In genomic region chr15:82934100-82934880, GRCh38 we compare ENCODE assay signal across 19 cellular contexts.
"Had no signal": no experiment of that assay in that cellular context is flagged by ENCODE, and none has a peak within 500 bp of the region (broad histone marks: within the 10 kb centered on the region; RNA-seq: fewer than 3 reads in every experiment).

No MANE protein-coding gene starts in this region.

- H3K27me3 Mint-ChIP-seq: progenitor cell of endocrine pancreas had no signal

- ATAC-seq: left colon; lower lobe of right lung; natural killer cell treated with Interleukin-12 subunit alpha and Interleukin-12 subunit beta and Interleukin-15 and Interleukin-18, amount 100 ng/mL, for 72 hours had no signal

- H3K9me3 Mint-ChIP-seq: activated naive CD4-positive, alpha-beta T cell treated with anti-CD3 and anti-CD28 coated beads, Interleukin-2, amount 50 U/mL, for 24 hours; activated T-cell treated with anti-CD3 and anti-CD28 coated beads, Interleukin-2, amount 50 U/mL, for 72 hours; endodermal cell; natural killer cell treated with Interleukin-12 subunit alpha and Interleukin-12 subunit beta and Interleukin-15 and Interleukin-18, amount 100 ng/mL, for 72 hours; T-helper 1 cell treated with Interleukin-12 subunit alpha and Interleukin-12 subunit beta and Interleukin-4 antibody, amounts not matched to agents 30 μg/mL and 1 μg/mL, for 36 hours had no signal

- DNase-seq: activated CD4-positive, alpha-beta T cell treated with anti-CD3 and anti-CD28 coated beads, Interleukin-2, amount 50 U/mL, for 4 hours; activated CD4-positive, CD25-positive, alpha-beta regulatory T cell treated with anti-CD3 and anti-CD28 coated beads, Interleukin-2, amount 50 U/mL, for 72 hours; activated effector memory CD4-positive, alpha-beta T cell treated with anti-CD3 and anti-CD28 coated beads, Interleukin-2, amount 50 U/mL, for 16 hours; endodermal cell; left colon; lower lobe of right lung; occipital lobe; stomach; trophoblast cell had no signal

- H3K27ac ChIP-seq: adrenal gland, epithelial cell of prostate, foreskin keratinocyte, hepatocyte, lower lobe of right lung had no signal

- H3K36me3 Mint-ChIP-seq: activated naive CD4-positive, alpha-beta T cell treated with anti-CD3 and anti-CD28 coated beads, Interleukin-2, amount 50 U/mL, for 24 hours; natural killer cell treated with Interleukin-12 subunit alpha and Interleukin-12 subunit beta and Interleukin-15 and Interleukin-18, amount 100 ng/mL, for 72 hours had no signal

- H3K4me1 ChIP-seq: adrenal gland, lower lobe of right lung had no signal

- FAIRE-seq: islet of Langerhans had no signal

- H3K27me3 ChIP-seq: adrenal gland, hepatocyte, stomach had no signal

- H3K9me3 ChIP-seq: adrenal gland, lower lobe of right lung, stomach had no signal

- H3K36me3 ChIP-seq: adrenal gland, lower lobe of right lung, stomach had no signal

- H3K27ac Mint-ChIP-seq: activated naive CD4-positive, alpha-beta T cell treated with anti-CD3 and anti-CD28 coated beads, Interleukin-2, amount 50 U/mL, for 24 hours; activated T-cell treated with anti-CD3 and anti-CD28 coated beads, Interleukin-2, amount 50 U/mL, for 72 hours; endodermal cell; natural killer cell treated with Interleukin-12 subunit alpha and Interleukin-12 subunit beta and Interleukin-15 and Interleukin-18, amount 100 ng/mL, for 72 hours; progenitor cell of endocrine pancreas; T-helper 1 cell treated with Interleukin-12 subunit alpha and Interleukin-12 subunit beta and Interleukin-4 antibody, amounts not matched to agents 30 μg/mL and 1 μg/mL, for 36 hours had no signal

- H3K4me3 Mint-ChIP-seq: activated naive CD4-positive, alpha-beta T cell treated with anti-CD3 and anti-CD28 coated beads, Interleukin-2, amount 50 U/mL, for 24 hours; activated T-cell treated with anti-CD3 and anti-CD28 coated beads, Interleukin-2, amount 50 U/mL, for 72 hours; endodermal cell; natural killer cell treated with Interleukin-12 subunit alpha and Interleukin-12 subunit beta and Interleukin-15 and Interleukin-18, amount 100 ng/mL, for 72 hours; T-helper 1 cell treated with Interleukin-12 subunit alpha and Interleukin-12 subunit beta and Interleukin-4 antibody, amounts not matched to agents 30 μg/mL and 1 μg/mL, for 36 hours had no signal

- H3K4me3 ChIP-seq: adrenal gland, hepatocyte, lower lobe of right lung, stomach had no signal
